ENCODE assay signal across 11 cellular contexts in the genomic region with DNA sequence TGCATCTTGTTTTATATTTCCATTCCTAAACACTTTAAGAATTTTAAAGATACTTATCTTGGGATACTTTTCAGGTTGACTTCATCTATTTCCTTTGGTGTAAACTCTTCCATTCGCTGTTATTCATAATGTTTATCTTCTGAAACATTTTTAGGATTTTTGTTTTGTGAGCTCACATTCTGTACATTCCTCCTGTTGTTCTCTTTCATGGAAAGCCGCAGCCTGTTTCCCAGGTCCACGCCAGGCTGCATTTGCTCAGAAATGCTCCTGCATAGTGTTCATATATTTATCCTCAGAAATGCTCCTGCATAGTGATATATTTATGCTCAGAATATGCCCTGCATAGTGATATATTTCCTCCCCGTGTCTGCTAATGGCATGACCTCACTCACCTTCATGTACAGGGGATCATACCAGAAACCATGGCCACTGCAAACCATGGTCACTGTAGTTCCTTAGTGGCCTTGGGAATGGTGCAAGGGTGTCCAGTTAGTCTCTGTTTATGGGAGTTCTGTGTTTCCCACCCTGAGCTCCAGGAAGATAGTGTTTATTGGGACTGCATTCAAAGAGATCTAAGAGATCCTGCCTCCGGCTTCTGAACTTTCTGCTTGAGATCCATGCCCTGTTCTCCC.
A peak's percentile ranks its signal among the peaks of the same experiment; 100 is the strongest.
DNase-seq lines count a peak whose midpoint lies in the region; ATAC-seq, FAIRE-seq and TF ChIP-seq lines count a peak whose summit lies in the region.
"Had no signal": no experiment of that assay in that cellular context is flagged by ENCODE, and none has a peak within 500 bp of the region (broad histone marks: within the 10 kb centered on the region; RNA-seq: fewer than 3 reads in every experiment).

No MANE protein-coding gene starts in this region.

- peak; percentile 53; the same call in 1 of the 2 replicates for ATAC-seq in Panc1
- ATAC-seq: natural killer cell had no signal

- DNase-seq in Daoy (ENCODE audit: low read depth) (peak; percentile 63), Panc1 (ENCODE audit: low read depth, low spot score) (no peak), endothelial cell of umbilical vein (ENCODE audit: low read depth, low spot score) (peak; percentile 75), osteoblast (ENCODE audit: insufficient read length, low spot score, missing footprints) (peak; percentile 79), medulla oblongata (ENCODE audit: extremely low spot score) (no peak), NCI-H187 (lab: John Stamatoyannopoulos, UW) (no peak), NCI-H2107 treated with DMSO at 0.1 percent for 48 hours (lab: John Stamatoyannopoulos, UW; ENCODE audit: unreplicated experiment) (no peak), NCI-H2107 (lab: John Stamatoyannopoulos, UW) (no peak)
- DNase-seq: natural killer cell; stimulated activated CD8-positive, alpha-beta memory T cell treated with anti-CD3 and anti-CD28 coated beads, Interleukin-4, amount 100 ng/mL, for 48 hours; uterus had no signal

- H3K27me3 ChIP-seq in Panc1 (ENCODE audit: control insufficient read depth, insufficient read depth, low read length): no peaks in the 10 kb centered on the region
- H3K27me3 ChIP-seq in endothelial cell of umbilical vein (ENCODE audit: control insufficient read depth in 2 of 2, insufficient read depth in 2 of 2, low read length in 2 of 2): no peaks in the 10 kb centered on the region
- H3K27me3 ChIP-seq in osteoblast (ENCODE audit: insufficient read depth, low read length): no peaks in the 10 kb centered on the region
- H3K27me3 ChIP-seq: uterus had no signal

- H3K9me1 ChIP-seq in endothelial cell of umbilical vein (replicated peaks; ENCODE audit: control insufficient read depth, extremely low read depth, insufficient read depth, low read length): no peaks in the 10 kb centered on the region

- TF ChIP-seq CTCF in Panc1 (IDR thresholded peaks at IDR 0.05): no peak
- TF ChIP-seq CTCF in endothelial cell of umbilical vein (IDR thresholded peaks at IDR 0.05; ENCODE audit: extremely low read depth in 1 of 2, insufficient read depth in 1 of 2, low read depth in 1 of 2, low read length in 2 of 2): no peak
- TF ChIP-seq CTCF in osteoblast (IDR thresholded peaks at IDR 0.05; ENCODE audit: extremely low read depth, low read depth, low read length): no peak

- in situ Hi-C loops in Panc1 (cut with HindIII; ENCODE audit: low pct_unique_long_range_greater_than_20kb, low sequenced_read_pairs): no loop called here

- intact Hi-C loops in Panc1 (cut with micrococcal nuclease; ENCODE audit: unreplicated experiment): no loop called here
- intact Hi-C loops in endothelial cell of umbilical vein (cut with micrococcal nuclease): loop anchor here (1.0 to 2.0 kb wide), 5 partner anchors 21 to 717 kb away; no protein-coding TSS in a partner anchor

- POLR2A ChIA-PET in Panc1 (lab: Charles Lee): no interaction called here
- POLR2A ChIA-PET in endothelial cell of umbilical vein (lab: Charles Lee): interaction anchor here (1.6 kb wide), 1 partner anchor 38 kb away, joined by 3 read pairs; no protein-coding TSS in a partner anchor

- H3K4me1 ChIP-seq in Panc1 (ENCODE audit: control insufficient read depth, insufficient read depth, low read length) (no peaks in the 10 kb centered on the region), endothelial cell of umbilical vein (ENCODE audit: control insufficient read depth, extremely low read depth, insufficient read depth, low read length) (peaks cover 20% of the 10 kb centered on the region), osteoblast (ENCODE audit: insufficient read depth, low read length) (peaks cover 13% of the 10 kb centered on the region)
- H3K4me1 ChIP-seq: uterus had no signal

- no peak for TF ChIP-seq POLR2A in endothelial cell of umbilical vein (IDR thresholded peaks at IDR 0.05; ENCODE audit: low read depth, low read length)

- H3K4me2 ChIP-seq in endothelial cell of umbilical vein (ENCODE audit: insufficient read depth, low read length) (peak overlapping the region; percentile 65), osteoblast (ENCODE audit: insufficient read depth, low read length) (peak overlapping the region; percentile 31)

- H2AFZ ChIP-seq in endothelial cell of umbilical vein (ENCODE audit: low read depth, low read length) (peak overlapping the region; percentile 65), osteoblast (ENCODE audit: low read length) (no peak overlapping the region)

- H3K4me3 ChIP-seq in Panc1 (ENCODE audit: low read depth in 2 of 2, low read length in 2 of 2) (no peak overlapping the region), endothelial cell of umbilical vein (replicated peaks in 1 of 3; ENCODE audit: insufficient read depth in 1 of 3, low read depth in 1 of 3, low read length in 3 of 3) (no peak overlapping the region), osteoblast (ENCODE audit: insufficient read depth, low read length) (no peak overlapping the region)
- H3K4me3 ChIP-seq: uterus had no signal

- peak overlapping the region; percentile 74 for H3K9ac ChIP-seq in endothelial cell of umbilical vein (replicated peaks; ENCODE audit: extremely low read depth, insufficient read depth, low read length)

- dilution Hi-C loops in endothelial cell of umbilical vein (cut with MboI; ENCODE audit: extremely low pct_ligation_motif_present, low sequenced_read_pairs): no loop called here

- BruUV-seq in Panc1 (replicated peaks; lab: Mats Ljungman, UMichigan) (no TSS peak), endothelial cell of umbilical vein (replicated peaks; lab: Mats Ljungman, UMichigan) (TSS peak; percentile 87)

- CTCF ChIA-PET in Panc1 (lab: Charles Lee): no interaction called here
- CTCF ChIA-PET in endothelial cell of umbilical vein (lab: Charles Lee): interaction anchor here (0.6 to 1.6 kb wide), 2 partner anchors 22 to 118 kb away, joined by 3 to 4 read pairs; no protein-coding TSS in a partner anchor

- H3K27ac ChIP-seq in Panc1 (ENCODE audit: low read length) (no peak overlapping the region), endothelial cell of umbilical vein (ENCODE audit: insufficient read depth, low read depth, low read length) (peak overlapping the region; percentile 89), osteoblast (ENCODE audit: low read depth, low read length) (peak overlapping the region; percentile 78)
- H3K27ac ChIP-seq: uterus had no signal

- no peaks in the 10 kb centered on the region for H3K79me2 ChIP-seq in endothelial cell of umbilical vein (ENCODE audit: control insufficient read depth, insufficient read depth, low read length)
- no peaks in the 10 kb centered on the region for H3K79me2 ChIP-seq in osteoblast (ENCODE audit: insufficient read depth, low read length)

- H3K36me3 ChIP-seq in Panc1 (ENCODE audit: control insufficient read depth, insufficient read depth, low read length) (no peaks in the 10 kb centered on the region), endothelial cell of umbilical vein (ENCODE audit: control insufficient read depth in 2 of 2, extremely low read depth in 1 of 2, insufficient read depth in 2 of 2, low read length in 2 of 2) (no peaks in the 10 kb centered on the region), osteoblast (ENCODE audit: insufficient read depth, low read length) (no peaks in the 10 kb centered on the region)
- H3K36me3 ChIP-seq: uterus had no signal

- no peak for FAIRE-seq in endothelial cell of umbilical vein (lab: Jason Lieb, UNC)

- H3K9me3 ChIP-seq in Panc1 (ENCODE audit: control insufficient read depth, insufficient read depth, low read depth, low read length) (no peaks in the 10 kb centered on the region), endothelial cell of umbilical vein (replicated peaks; ENCODE audit: control insufficient read depth, insufficient read depth, low read length) (no peaks in the 10 kb centered on the region), osteoblast (ENCODE audit: low read depth, low read length) (no peaks in the 10 kb centered on the region)
- H3K9me3 ChIP-seq: uterus had no signal

- H4K20me1 ChIP-seq in endothelial cell of umbilical vein (replicated peaks; ENCODE audit: control insufficient read depth, extremely low read depth, insufficient read depth, low read length) (no peaks in the 10 kb centered on the region), osteoblast (ENCODE audit: insufficient read depth, low read length) (no peaks in the 10 kb centered on the region)

TF ChIP-seq in endothelial cell of umbilical vein, 7 proteins besides CTCF, POLR2A, EP300 and RAD21:
- peak; percentile 80 for TF ChIP-seq JUN (IDR thresholded peaks at IDR 0.05; ENCODE audit: borderline replicate concordance, insufficient read depth, insufficient read length, low read depth)
- no peak for TF ChIP-seq POLR2AphosphoS5 (IDR thresholded peaks at IDR 0.05; ENCODE audit: insufficient read depth, low read depth, low read length)
- TF ChIP-seq GATA2 (IDR thresholded peaks at IDR 0.05; ENCODE audit: insufficient read depth, insufficient read length, low read depth, low read length): peak; percentile 41

Comparison
In these comparisons a context has a peak if more than half of its experiments do, and no peak if none do; other contexts are left out.
1. DNase-seq: peak in Daoy (single experiment), endothelial cell of umbilical vein (single experiment) and osteoblast (single experiment); none in Panc1 (single experiment), medulla oblongata (single experiment), NCI-H187 (0 of 2), NCI-H2107 treated with DMSO at 0.1 percent for 48 hours (single experiment) and NCI-H2107 (single experiment).